8 cellular contexts compared by ENCODE assay signal in genomic region chr17:43359469-43360105, GRCh38. TPM values are rescaled to one million over a fixed set of nuclear protein-coding genes. Genes with fewer than 3 reads are reported as not detected.
DNase-seq lines count a peak whose midpoint lies in the region; ATAC-seq, FAIRE-seq and TF ChIP-seq lines count a peak whose summit lies in the region.

No MANE protein-coding gene starts in this region.

- POLR2A ChIA-PET in A549 (lab: Yijun Ruan, JAX) = interaction anchor here (0.6 to 2.7 kb wide), 4 partner anchors 9 to 234 kb away, joined by 4 to 30 read pairs (median 16); partner anchors contain the start of gene BRCA1

- H3K4me1 ChIP-seq in A549 (peaks cover 28% of the 10 kb centered on the region), HUES48 (ENCODE audit: control insufficient read depth, insufficient read depth, low read length) (peaks cover 25% of the 10 kb centered on the region), muscle layer of duodenum (ENCODE audit: control insufficient read depth in 1 of 2, insufficient read depth in 2 of 2, low read length in 2 of 2) (peaks cover 6 to 7% of the 10 kb centered on the region in 2 donors)

- H3K4me3 Mint-ChIP-seq in brain = peak overlapping the region in 3 of 5 experiments; percentile 82 to 94 (median 83)

- TF ChIP-seq CTCF in A549 (IDR thresholded peaks at IDR 0.05) (no peak), brain (conservative IDR thresholded peaks at IDR 0.05) (no peak), lower leg skin (IDR thresholded peaks at IDR 0.05) (no peak)

- ATAC-seq in A549 = no peak

- peak overlapping the region; percentile 89 for H3K4me2 ChIP-seq in A549

- 84% methylated on average over 17 of the region's 17 CpGs for WGBS in A549 (ENCODE audit: missing lambda C conversion rate)
- 64 to 71% methylated on average over 17 of the region's 17 CpGs for WGBS in lower leg skin, 2 donors

- H3K36me3 Mint-ChIP-seq in brain = peaks cover 33% of the 10 kb centered on the region

- H3K36me3 ChIP-seq in HUES48 (ENCODE audit: control insufficient read depth, insufficient read depth, low read length) = no peaks in the 10 kb centered on the region
- H3K36me3 ChIP-seq in muscle layer of duodenum (ENCODE audit: control insufficient read depth in 1 of 2, insufficient read depth in 2 of 2, low read length in 2 of 2) = no peaks in the 10 kb centered on the region

- H3K27me3 Mint-ChIP-seq in brain = peaks cover 5% of the 10 kb centered on the region

- TF ChIP-seq RAD21 in A549 (conservative IDR thresholded peaks at IDR 0.05 in 1 of 2, IDR thresholded peaks at IDR 0.05 in 1 of 2) = no peak

- H3K27me3 ChIP-seq in HUES48 (ENCODE audit: control insufficient read depth, insufficient read depth, low read length) (peaks cover 35% of the 10 kb centered on the region), muscle layer of duodenum (ENCODE audit: low read depth, low read length) (no peaks in the 10 kb centered on the region)

- no peak for FAIRE-seq in A549 (lab: Jason Lieb, UNC)

- TF ChIP-seq POLR2A in A549 (IDR thresholded peaks at IDR 0.05; ENCODE audit: low read length) (no peak), lower leg skin (IDR thresholded peaks at IDR 0.05) (no peak)

- peak overlapping the region in 3 of 5 experiments; percentile 31 to 100 (median 100) for H3K27ac Mint-ChIP-seq in brain

- peaks cover 0 to 31% (median 0%) of the 10 kb centered on the region in 5 experiments for H3K9me3 Mint-ChIP-seq in brain

- no peak for TF ChIP-seq EP300 in A549 (IDR thresholded peaks at IDR 0.05)

- no peak for DNase-seq in A549 (ENCODE audit: low read depth in 1 of 2, low spot score in 1 of 2)
- DNase-seq in SW480 (ENCODE audit: low spot score) = no peak
- no peak for DNase-seq in cerebellar cortex (ENCODE audit: low spot score)
- no peak for DNase-seq in lower leg skin (ENCODE audit: low spot score in 2 of 2)
- DNase-seq in activated gamma-delta T cell (lab: John Stamatoyannopoulos, UW) = no peak

- peaks cover 20% of the 10 kb centered on the region for H3K4me1 Mint-ChIP-seq in brain

- CTCF ChIA-PET in A549 (lab: Yijun Ruan, JAX) = interaction anchor here (0.7 to 8.9 kb wide), 5 partner anchors 15 to 123 kb away, joined by 3 to 89 read pairs (median 4); partner anchors contain the start of gene DHX8

- H3K27ac ChIP-seq in A549 (peak overlapping the region; percentile 88 to 91), HUES48 (ENCODE audit: low read depth, low read length) (no peak overlapping the region), muscle layer of duodenum (ENCODE audit: low read length) (peak overlapping the region; percentile 92)

- intact Hi-C loops in lower leg skin (cut with DNase I; ENCODE audit: low total_unique reads) = no loop called here

- H3K9me3 ChIP-seq in A549 (no peaks in the 10 kb centered on the region), HUES48 (ENCODE audit: control insufficient read depth, insufficient read depth, low read length) (no peaks in the 10 kb centered on the region), muscle layer of duodenum (ENCODE audit: control insufficient read depth in 1 of 2, low read length in 2 of 2) (no peaks in the 10 kb centered on the region)

- H3K9ac ChIP-seq in HUES48 (ENCODE audit: low read depth, low read length) = no peak overlapping the region

- H3K4me3 ChIP-seq in A549 (peak overlapping the region; percentile 62), HUES48 (ENCODE audit: low read depth, low read length) (peak overlapping the region; percentile 77), muscle layer of duodenum (ENCODE audit: low read depth in 1 of 2, low read length in 2 of 2) (peak overlapping the region; percentile 31 to 85), lower leg skin (ENCODE audit: low read depth, poor library complexity, severe bottlenecking) (no peak overlapping the region)

TF ChIP-seq in A549, 52 proteins besides CTCF, POLR2A, EP300 and RAD21:
- TF ChIP-seq ZC3H11A (IDR thresholded peaks at IDR 0.05) (no peak), BCL3 (IDR thresholded peaks at IDR 0.05) (no peak), SMC3 (IDR thresholded peaks at IDR 0.05) (no peak), ZFP36 (IDR thresholded peaks at IDR 0.05; ENCODE audit: borderline replicate concordance, partially characterized antibody) (no peak), MAZ (IDR thresholded peaks at IDR 0.05; ENCODE audit: borderline replicate concordance, low read depth, low read length) (no peak), ELK1 (IDR thresholded peaks at IDR 0.05; ENCODE audit: low read depth, low read length) (no peak), USF2 (IDR thresholded peaks at IDR 0.05) (no peak), BHLHE40 (IDR thresholded peaks at IDR 0.05; ENCODE audit: low read depth, low read length) (no peak), NPAS2 (CRISPR knock-in tag; IDR thresholded peaks at IDR 0.05; ENCODE audit: borderline replicate concordance) (no peak), MAFK (IDR thresholded peaks at IDR 0.05; ENCODE audit: partially characterized antibody) (no peak), CBX2 (IDR thresholded peaks at IDR 0.05; ENCODE audit: borderline replicate concordance, low read depth) (no peak), CBX8 (IDR thresholded peaks at IDR 0.05) (no peak)

RNA-seq across cellular contexts. Expression of gene ARL4D, which starts 39.2 kb away (rescaled TPM):
- polyA plus RNA-seq in A549 (2011; rRNA removed) (21.0 and 21.1 TPM in 2 replicates), A549 (2017; fragmentation: RNase III; extraction: RNeasy Plus Mini Kit Qiagen cat#74134 plus additional on column Dnase treatment) (9.9 to 11.9 TPM (median 11.7 TPM) in 3 replicates), brain (ENCODE audit: insufficient read depth, low read depth, low replicate concordance) (9.2 TPM)
- polyA plus RNA-seq in A549 (2012; cell fraction: cytosol; rRNA removed) = 27.5 and 29.3 TPM in 2 replicates
- polyA plus RNA-seq in A549 (2012; cell fraction: nucleus; rRNA removed) = 21.1 and 26.6 TPM in 2 replicates
- 18.6 and 19.9 TPM in 2 replicates for polyA minus RNA-seq in A549 (2011; rRNA and poly(A)+ RNA removed)
- 10 to 100 TPM; 30.3 to 50.6 (median 43.7) TPM for total RNA-seq in lower leg skin
